In the genomic region with DNA sequence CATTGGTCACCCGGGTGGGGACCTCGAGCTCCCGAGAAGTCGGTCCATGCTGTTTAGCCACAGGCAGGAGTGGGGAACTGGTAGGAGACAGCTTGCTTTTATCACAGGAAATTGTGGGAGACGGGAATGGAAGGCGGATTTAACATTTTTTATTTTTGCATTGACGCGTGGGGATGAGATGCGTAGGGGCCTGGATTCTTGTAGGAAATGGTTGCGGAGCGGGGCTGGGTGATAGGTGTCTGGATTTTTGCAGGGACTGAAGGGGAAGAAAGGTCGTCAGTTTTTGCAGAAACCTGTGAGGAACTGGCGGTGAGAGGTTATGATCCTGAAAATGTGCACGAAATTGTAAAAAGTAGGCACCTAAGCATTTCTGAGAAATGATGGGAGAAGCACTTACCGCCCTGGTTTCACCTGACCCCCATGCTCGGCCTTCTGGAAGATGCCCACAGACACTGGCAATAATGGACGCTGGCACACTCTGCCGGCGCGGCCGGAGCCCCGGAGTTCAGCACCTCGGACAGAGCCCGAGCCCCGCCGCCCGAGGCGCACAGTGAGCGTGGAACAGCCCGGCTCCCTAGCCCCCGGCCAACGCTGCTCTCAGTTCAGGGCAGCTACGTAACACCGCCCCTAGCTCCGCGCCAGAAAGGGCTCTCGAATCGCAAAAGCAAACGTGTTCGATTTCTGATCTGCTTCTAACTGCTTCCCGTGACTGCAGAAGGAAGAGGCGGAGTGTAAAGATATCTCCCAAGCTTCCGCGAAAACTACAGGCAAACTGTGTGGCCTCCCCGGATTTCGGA, we compare ENCODE assay signal across 1 cellular context.
TF ChIP-seq lines count a peak whose summit lies in the region.

No MANE protein-coding gene starts in this region.

TF ChIP-seq in SK-N-SH treated with all-trans-retinoic acid at 6 μM for 48 hours, 23 proteins besides CTCF, POLR2A, EP300 and RAD21 (continued from another document):
- TF ChIP-seq, protein P1, sequence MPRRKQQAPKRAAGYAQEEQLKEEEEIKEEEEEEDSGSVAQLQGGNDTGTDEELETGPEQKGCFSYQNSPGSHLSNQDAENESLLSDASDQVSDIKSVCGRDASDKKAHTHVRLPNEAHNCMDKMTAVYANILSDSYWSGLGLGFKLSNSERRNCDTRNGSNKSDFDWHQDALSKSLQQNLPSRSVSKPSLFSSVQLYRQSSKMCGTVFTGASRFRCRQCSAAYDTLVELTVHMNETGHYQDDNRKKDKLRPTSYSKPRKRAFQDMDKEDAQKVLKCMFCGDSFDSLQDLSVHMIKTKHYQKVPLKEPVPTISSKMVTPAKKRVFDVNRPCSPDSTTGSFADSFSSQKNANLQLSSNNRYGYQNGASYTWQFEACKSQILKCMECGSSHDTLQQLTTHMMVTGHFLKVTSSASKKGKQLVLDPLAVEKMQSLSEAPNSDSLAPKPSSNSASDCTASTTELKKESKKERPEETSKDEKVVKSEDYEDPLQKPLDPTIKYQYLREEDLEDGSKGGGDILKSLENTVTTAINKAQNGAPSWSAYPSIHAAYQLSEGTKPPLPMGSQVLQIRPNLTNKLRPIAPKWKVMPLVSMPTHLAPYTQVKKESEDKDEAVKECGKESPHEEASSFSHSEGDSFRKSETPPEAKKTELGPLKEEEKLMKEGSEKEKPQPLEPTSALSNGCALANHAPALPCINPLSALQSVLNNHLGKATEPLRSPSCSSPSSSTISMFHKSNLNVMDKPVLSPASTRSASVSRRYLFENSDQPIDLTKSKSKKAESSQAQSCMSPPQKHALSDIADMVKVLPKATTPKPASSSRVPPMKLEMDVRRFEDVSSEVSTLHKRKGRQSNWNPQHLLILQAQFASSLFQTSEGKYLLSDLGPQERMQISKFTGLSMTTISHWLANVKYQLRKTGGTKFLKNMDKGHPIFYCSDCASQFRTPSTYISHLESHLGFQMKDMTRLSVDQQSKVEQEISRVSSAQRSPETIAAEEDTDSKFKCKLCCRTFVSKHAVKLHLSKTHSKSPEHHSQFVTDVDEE (CRISPR knock-in tag; IDR thresholded peaks at IDR 0.05) = peak; percentile 23; the same call in 1 of the 2 replicates
- TF ChIP-seq ZFP3 (CRISPR knock-in tag; IDR thresholded peaks at IDR 0.05) (no peak), CSDC2 (CRISPR knock-in tag; IDR thresholded peaks at IDR 0.05) (0 out of 2 replicates have a peak, but pooled peaks have one; percentile 26), ZFP30 (CRISPR knock-in tag; IDR thresholded peaks at IDR 0.05) (no peak), ZC3H10 (CRISPR knock-in tag; IDR thresholded peaks at IDR 0.05) (no peak), ZNF8 (CRISPR knock-in tag; IDR thresholded peaks at IDR 0.05) (no peak), TOX (CRISPR knock-in tag; IDR thresholded peaks at IDR 0.05; ENCODE audit: borderline replicate concordance) (no peak), TCF4 (CRISPR knock-in tag; IDR thresholded peaks at IDR 0.05; ENCODE audit: borderline replicate concordance) (no peak), SNAI2 (CRISPR knock-in tag; IDR thresholded peaks at IDR 0.05) (no peak), GLIS3 (CRISPR knock-in tag; IDR thresholded peaks at IDR 0.05) (no peak)
